In genomic region chr18:40159141-40160017, GRCh38 we compare ENCODE assay signal across 8 cellular contexts.
DNase-seq lines count a peak whose midpoint lies in the region; ATAC-seq lines count a peak whose summit lies in the region.

No MANE protein-coding gene starts in this region.

- H3K9me3 ChIP-seq in iPS DF 6.9 (ENCODE audit: control insufficient read depth, insufficient read depth, low read length) = no peaks in the 10 kb centered on the region

- no peaks in the 10 kb centered on the region for H3K27me3 ChIP-seq in iPS DF 6.9 (ENCODE audit: control insufficient read depth, insufficient read depth, low read length)

- no peaks in the 10 kb centered on the region for H3K4me1 ChIP-seq in iPS DF 6.9 (ENCODE audit: control insufficient read depth, insufficient read depth, low read length)

- H3K27ac ChIP-seq in iPS DF 6.9 (ENCODE audit: low read length) = no peak overlapping the region

- no CpG with 5 or more reads among the region's 5 CpGs for WGBS in iPS DF 6.9 (ENCODE audit: insufficient coverage, insufficient read length)

- DNase-seq in DMS153 (lab: John Stamatoyannopoulos, UW) (peak; percentile 80), NAMALWA (ENCODE audit: low spot score) (peak; percentile 32), SKM-1 treated with dmso at 0.1 percent for 144 hours (lab: John Stamatoyannopoulos, UW; ENCODE audit: unreplicated experiment) (peak; percentile 45), iPS DF 6.9 (ENCODE audit: low read depth, low spot score) (peak; percentile 16), activated gamma-delta T cell (lab: John Stamatoyannopoulos, UW) (no peak), HuH-7.5 (ENCODE audit: low spot score) (no peak)

- no peak overlapping the region for H3K4me3 ChIP-seq in iPS DF 6.9 (ENCODE audit: low read length)

- ATAC-seq in GM18519 (IDR thresholded peaks at IDR 0.05; ENCODE audit: low FRiP score, unreplicated experiment) = no peak
- no peak for ATAC-seq in HG02938 (IDR thresholded peaks at IDR 0.05; ENCODE audit: unreplicated experiment)

- no peaks in the 10 kb centered on the region for H3K36me3 ChIP-seq in iPS DF 6.9 (ENCODE audit: control insufficient read depth, insufficient read depth, low read length)

Comparison
In these comparisons a context has a peak if more than half of its experiments do, and no peak if none do; other contexts are left out.
1. DNase-seq: peak in DMS153 (single experiment), NAMALWA (single experiment), SKM-1 treated with dmso at 0.1 percent for 144 hours (single experiment) and iPS DF 6.9 (single experiment); none in activated gamma-delta T cell (single experiment) and HuH-7.5 (single experiment).